In the genomic region with DNA sequence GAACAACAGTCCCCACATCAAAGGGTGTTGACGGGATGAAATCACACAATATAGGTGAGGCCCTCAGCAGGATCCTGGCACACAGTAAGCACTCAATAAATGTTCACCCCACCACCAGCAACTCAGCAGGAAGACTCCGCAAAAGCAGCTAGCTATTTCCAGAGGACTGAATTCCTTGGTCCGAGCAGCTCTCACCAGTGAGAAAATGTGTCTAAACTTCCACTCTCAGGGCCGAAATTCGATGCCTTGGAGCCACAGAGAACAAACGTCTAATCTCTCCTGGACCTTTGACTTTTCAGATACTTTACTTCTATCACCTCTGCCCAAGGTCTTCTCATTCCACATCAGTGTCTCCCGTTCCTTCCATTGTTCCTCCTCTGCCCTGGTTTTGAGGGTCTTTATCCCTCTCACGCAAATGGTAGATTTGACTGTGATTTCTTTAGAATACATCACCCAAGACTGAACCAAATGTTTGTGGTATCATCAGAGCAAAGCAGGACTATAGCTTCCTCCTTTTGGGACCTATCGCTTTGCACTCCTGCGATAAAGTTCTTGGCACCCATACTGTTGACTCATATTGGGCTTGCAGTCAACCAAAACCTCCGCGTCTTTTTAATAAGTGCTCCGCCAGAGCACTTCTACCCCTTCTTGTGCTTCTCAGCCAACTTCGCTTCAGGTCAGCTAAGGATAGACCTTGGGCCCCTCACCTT, we compare ENCODE assay signal across 1 cellular context.
TF ChIP-seq lines count a peak whose summit lies in the region.

No MANE protein-coding gene starts in this region.

TF ChIP-seq in H1, 55 proteins besides CTCF, POLR2A, EP300 and RAD21 (continued from another document):
- TF ChIP-seq ATF3 (IDR thresholded peaks at IDR 0.05; ENCODE audit: insufficient read depth, low read depth, low read length), result no peak
- no peak for TF ChIP-seq KDM1A (IDR thresholded peaks at IDR 0.05; ENCODE audit: borderline replicate concordance, low read length)
- TF ChIP-seq BACH1 (IDR thresholded peaks at IDR 0.05; ENCODE audit: low read length), result no peak
- no peak for TF ChIP-seq MAFK (IDR thresholded peaks at IDR 0.05; ENCODE audit: low read depth, low read length)
- TF ChIP-seq RBBP5 (IDR thresholded peaks at IDR 0.05; ENCODE audit: borderline replicate concordance, low read depth, low read length), result no peak
- no peak for TF ChIP-seq TAF1 (IDR thresholded peaks at IDR 0.05; ENCODE audit: low read depth, low read length)
- no peak for TF ChIP-seq HDAC2 (IDR thresholded peaks at IDR 0.05; ENCODE audit: borderline replicate concordance in 1 of 2, low read depth in 2 of 2, low read length in 2 of 2)
- TF ChIP-seq CREB1 (IDR thresholded peaks at IDR 0.05), result no peak
